Comparison of ENCODE assay signal across 1 cellular context in the genomic region with DNA sequence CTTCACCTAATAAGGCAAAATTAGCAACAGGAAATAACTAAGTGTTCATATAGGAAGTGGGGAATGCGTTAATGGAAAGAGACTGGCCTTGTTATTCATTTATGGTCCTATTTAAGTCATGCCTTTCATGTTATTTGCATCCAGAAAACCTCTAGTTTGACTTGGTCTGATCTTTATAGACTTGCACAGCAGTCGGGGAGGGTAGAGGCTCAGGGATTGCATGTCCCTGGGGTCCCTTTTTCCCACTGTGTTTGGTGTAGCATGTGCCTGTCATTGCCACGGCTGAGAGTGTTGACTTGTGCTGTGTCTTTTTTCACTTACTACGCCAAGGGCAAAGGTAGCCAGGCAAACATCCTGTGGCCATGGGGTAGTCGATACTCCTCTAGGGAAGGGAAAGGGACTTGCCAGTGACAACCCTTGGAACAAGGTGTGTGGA.
A peak's percentile ranks its signal among the peaks of the same experiment; 100 is the strongest.
TF ChIP-seq lines count a peak whose summit lies in the region.

No MANE protein-coding gene starts in this region.

TF ChIP-seq in HepG2, 621 proteins besides CTCF, POLR2A, EP300 and RAD21 (continued from another document):
- no peak for TF ChIP-seq ZSCAN21 (CRISPR knock-in tag; IDR thresholded peaks at IDR 0.05; ENCODE audit: borderline replicate concordance)
- no peak for TF ChIP-seq ZNF317 (CRISPR knock-in tag; IDR thresholded peaks at IDR 0.05)
- no peak for TF ChIP-seq THRA (CRISPR knock-in tag; IDR thresholded peaks at IDR 0.05; ENCODE audit: borderline replicate concordance)
- no peak for TF ChIP-seq CENPT (CRISPR knock-in tag; IDR thresholded peaks at IDR 0.05; ENCODE audit: low read depth)
- TF ChIP-seq DMAP1 (CRISPR knock-in tag; IDR thresholded peaks at IDR 0.05): no peak
- no peak for TF ChIP-seq ZNF609 (CRISPR knock-in tag; IDR thresholded peaks at IDR 0.05; ENCODE audit: borderline replicate concordance)
- TF ChIP-seq CREBL2 (CRISPR knock-in tag; IDR thresholded peaks at IDR 0.05; ENCODE audit: borderline replicate concordance): no peak
- TF ChIP-seq, protein P1, sequence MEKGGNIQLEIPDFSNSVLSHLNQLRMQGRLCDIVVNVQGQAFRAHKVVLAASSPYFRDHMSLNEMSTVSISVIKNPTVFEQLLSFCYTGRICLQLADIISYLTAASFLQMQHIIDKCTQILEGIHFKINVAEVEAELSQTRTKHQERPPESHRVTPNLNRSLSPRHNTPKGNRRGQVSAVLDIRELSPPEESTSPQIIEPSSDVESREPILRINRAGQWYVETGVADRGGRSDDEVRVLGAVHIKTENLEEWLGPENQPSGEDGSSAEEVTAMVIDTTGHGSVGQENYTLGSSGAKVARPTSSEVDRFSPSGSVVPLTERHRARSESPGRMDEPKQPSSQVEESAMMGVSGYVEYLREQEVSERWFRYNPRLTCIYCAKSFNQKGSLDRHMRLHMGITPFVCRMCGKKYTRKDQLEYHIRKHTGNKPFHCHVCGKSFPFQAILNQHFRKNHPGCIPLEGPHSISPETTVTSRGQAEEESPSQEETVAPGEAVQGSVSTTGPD (CRISPR knock-in tag; IDR thresholded peaks at IDR 0.05): no peak
- peak; percentile 63; the same call in 1 of the 2 replicates for TF ChIP-seq ZNF292 (CRISPR knock-in tag; IDR thresholded peaks at IDR 0.05; ENCODE audit: borderline replicate concordance, low read depth)
- TF ChIP-seq ZNF710 (CRISPR knock-in tag; IDR thresholded peaks at IDR 0.05; ENCODE audit: borderline replicate concordance): no peak
- no peak for TF ChIP-seq TEF (CRISPR knock-in tag; IDR thresholded peaks at IDR 0.05)
- no peak for TF ChIP-seq RBM22 (optimal IDR thresholded peaks at IDR 0.05; ENCODE audit: low read length)
- TF ChIP-seq KDM4B (CRISPR knock-in tag; IDR thresholded peaks at IDR 0.05): no peak
- TF ChIP-seq HMG20B (CRISPR knock-in tag; conservative IDR thresholded peaks at IDR 0.05): no peak
- peak; percentile 48 for TF ChIP-seq SALL1 (CRISPR knock-in tag; IDR thresholded peaks at IDR 0.05)
- TF ChIP-seq ZNF430 (CRISPR knock-in tag; IDR thresholded peaks at IDR 0.05): no peak
- TF ChIP-seq TEAD3 (CRISPR knock-in tag; optimal IDR thresholded peaks at IDR 0.05; ENCODE audit: borderline replicate concordance): peak; percentile 6
- TF ChIP-seq ZNF775 (CRISPR knock-in tag; IDR thresholded peaks at IDR 0.05; ENCODE audit: borderline replicate concordance): no peak
- no peak for TF ChIP-seq ZNF484 (CRISPR knock-in tag; IDR thresholded peaks at IDR 0.05; ENCODE audit: borderline replicate concordance, low read depth)
- no peak for TF ChIP-seq ZBTB8A (CRISPR knock-in tag; IDR thresholded peaks at IDR 0.05; ENCODE audit: borderline replicate concordance, low read depth)
- no peak for TF ChIP-seq ZNF772 (CRISPR knock-in tag; IDR thresholded peaks at IDR 0.05)
- TF ChIP-seq ZNF644 (CRISPR knock-in tag; IDR thresholded peaks at IDR 0.05; ENCODE audit: low read depth): no peak
- TF ChIP-seq RARG (CRISPR knock-in tag; IDR thresholded peaks at IDR 0.05; ENCODE audit: low read depth): no peak
- TF ChIP-seq, protein P2, sequence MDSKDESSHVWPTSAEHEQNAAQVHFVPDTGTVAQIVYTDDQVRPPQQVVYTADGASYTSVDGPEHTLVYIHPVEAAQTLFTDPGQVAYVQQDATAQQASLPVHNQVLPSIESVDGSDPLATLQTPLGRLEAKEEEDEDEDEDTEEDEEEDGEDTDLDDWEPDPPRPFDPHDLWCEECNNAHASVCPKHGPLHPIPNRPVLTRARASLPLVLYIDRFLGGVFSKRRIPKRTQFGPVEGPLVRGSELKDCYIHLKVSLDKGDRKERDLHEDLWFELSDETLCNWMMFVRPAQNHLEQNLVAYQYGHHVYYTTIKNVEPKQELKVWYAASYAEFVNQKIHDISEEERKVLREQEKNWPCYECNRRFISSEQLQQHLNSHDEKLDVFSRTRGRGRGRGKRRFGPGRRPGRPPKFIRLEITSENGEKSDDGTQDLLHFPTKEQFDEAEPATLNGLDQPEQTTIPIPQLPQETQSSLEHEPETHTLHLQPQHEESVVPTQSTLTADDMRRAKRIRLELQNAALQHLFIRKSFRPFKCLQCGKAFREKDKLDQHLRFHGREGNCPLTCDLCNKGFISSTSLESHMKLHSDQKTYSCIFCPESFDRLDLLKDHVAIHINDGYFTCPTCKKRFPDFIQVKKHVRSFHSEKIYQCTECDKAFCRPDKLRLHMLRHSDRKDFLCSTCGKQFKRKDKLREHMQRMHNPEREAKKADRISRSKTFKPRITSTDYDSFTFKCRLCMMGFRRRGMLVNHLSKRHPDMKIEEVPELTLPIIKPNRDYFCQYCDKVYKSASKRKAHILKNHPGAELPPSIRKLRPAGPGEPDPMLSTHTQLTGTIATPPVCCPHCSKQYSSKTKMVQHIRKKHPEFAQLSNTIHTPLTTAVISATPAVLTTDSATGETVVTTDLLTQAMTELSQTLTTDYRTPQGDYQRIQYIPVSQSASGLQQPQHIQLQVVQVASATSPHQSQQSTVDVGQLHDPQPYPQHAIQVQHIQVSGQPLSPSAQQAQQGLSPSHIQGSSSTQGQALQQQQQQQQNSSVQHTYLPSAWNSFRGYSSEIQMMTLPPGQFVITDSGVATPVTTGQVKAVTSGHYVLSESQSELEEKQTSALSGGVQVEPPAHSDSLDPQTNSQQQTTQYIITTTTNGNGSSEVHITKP (CRISPR knock-in tag; IDR thresholded peaks at IDR 0.05; ENCODE audit: low read depth): peak; percentile 73; the same call in 1 of the 2 replicates
- TF ChIP-seq HDAC1 (CRISPR knock-in tag; IDR thresholded peaks at IDR 0.05): peak; percentile 52; the same call in 1 of the 2 replicates
- TF ChIP-seq NFE2L1 (CRISPR knock-in tag; IDR thresholded peaks at IDR 0.05; ENCODE audit: borderline replicate concordance): no peak
- TF ChIP-seq, protein P3, sequence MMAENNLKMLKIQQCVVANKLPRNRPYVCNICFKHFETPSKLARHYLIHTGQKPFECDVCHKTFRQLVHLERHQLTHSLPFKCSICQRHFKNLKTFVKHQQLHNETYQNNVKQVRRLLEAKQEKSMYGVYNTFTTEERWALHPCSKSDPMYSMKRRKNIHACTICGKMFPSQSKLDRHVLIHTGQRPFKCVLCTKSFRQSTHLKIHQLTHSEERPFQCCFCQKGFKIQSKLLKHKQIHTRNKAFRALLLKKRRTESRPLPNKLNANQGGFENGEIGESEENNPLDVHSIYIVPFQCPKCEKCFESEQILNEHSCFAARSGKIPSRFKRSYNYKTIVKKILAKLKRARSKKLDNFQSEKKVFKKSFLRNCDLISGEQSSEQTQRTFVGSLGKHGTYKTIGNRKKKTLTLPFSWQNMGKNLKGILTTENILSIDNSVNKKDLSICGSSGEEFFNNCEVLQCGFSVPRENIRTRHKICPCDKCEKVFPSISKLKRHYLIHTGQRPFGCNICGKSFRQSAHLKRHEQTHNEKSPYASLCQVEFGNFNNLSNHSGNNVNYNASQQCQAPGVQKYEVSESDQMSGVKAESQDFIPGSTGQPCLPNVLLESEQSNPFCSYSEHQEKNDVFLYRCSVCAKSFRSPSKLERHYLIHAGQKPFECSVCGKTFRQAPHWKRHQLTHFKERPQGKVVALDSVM (CRISPR knock-in tag; IDR thresholded peaks at IDR 0.05): no peak
- no peak for TF ChIP-seq HIVEP1 (CRISPR knock-in tag; IDR thresholded peaks at IDR 0.05)
- peak; percentile 51; the same call in 1 of the 2 replicates for TF ChIP-seq ETV5 (CRISPR knock-in tag; IDR thresholded peaks at IDR 0.05; ENCODE audit: borderline replicate concordance)
- TF ChIP-seq MTF2 (CRISPR knock-in tag; IDR thresholded peaks at IDR 0.05; ENCODE audit: borderline replicate concordance): no peak
